Comparison of ENCODE assay signal across 6 cellular contexts in genomic region chr1:208265525-208265924, GRCh38.
"Had no signal": no experiment of that assay in that cellular context is flagged by ENCODE, and none has a peak within 500 bp of the region (broad histone marks: within the 10 kb centered on the region; RNA-seq: fewer than 3 reads in every experiment).

No MANE protein-coding gene starts in this region.

- H3K4me1 Mint-ChIP-seq: IgD-negative memory B cell had no signal

- DNase-seq: IMR-90, KBM-7 had no signal

- ATAC-seq: K562 had no signal

- H3K27ac ChIP-seq: HL-60 had no signal

- H3K4me3 ChIP-seq: K562 had no signal

- H3K27ac Mint-ChIP-seq: IgD-negative memory B cell had no signal

- H3K4me3 Mint-ChIP-seq: IgD-negative memory B cell had no signal

- H3K36me3 Mint-ChIP-seq: IgD-negative memory B cell had no signal

- FAIRE-seq: HTR-8/SVneo, K562 had no signal
